In the genomic region with DNA sequence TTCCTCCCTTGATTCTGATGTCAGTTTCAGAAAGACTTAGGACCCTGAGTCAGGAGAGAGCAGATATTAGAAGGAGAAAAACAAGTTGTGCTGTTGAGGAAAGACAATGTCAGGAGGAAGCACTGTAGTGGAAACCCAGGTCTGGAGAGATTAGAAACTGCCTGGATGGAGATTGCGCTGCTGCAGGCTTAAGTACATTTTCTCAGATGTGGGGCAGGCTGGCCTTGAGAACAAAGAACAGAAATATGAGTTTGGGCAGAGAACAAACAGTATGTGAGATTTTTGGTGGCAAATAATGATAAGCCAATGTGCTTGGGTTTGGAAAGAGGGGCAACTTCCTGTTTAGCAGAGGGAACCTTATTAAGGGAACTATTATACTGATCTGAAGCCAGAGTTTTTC, we compare ENCODE assay signal across 35 cellular contexts.
"Had no signal": no experiment of that assay in that cellular context is flagged by ENCODE, and none has a peak within 500 bp of the region (broad histone marks: within the 10 kb centered on the region; RNA-seq: fewer than 3 reads in every experiment).

No MANE protein-coding gene starts in this region.

- H3K36me3 Mint-ChIP-seq: activated CD4-positive, alpha-beta memory T cell treated with anti-CD3 and anti-CD28 coated beads for 36 hours; activated naive CD4-positive, alpha-beta T cell treated with anti-CD3 and anti-CD28 coated beads, Interleukin-2, amount 50 U/mL, for 72 hours; activated naive CD8-positive, alpha-beta T cell treated with anti-CD3 and anti-CD28 coated beads for 36 hours; brain had no signal

- H3K27me3 ChIP-seq: adrenal gland had no signal

- H3K36me3 ChIP-seq: adrenal gland, cardiac muscle cell had no signal

- H3K4me3 ChIP-seq: adrenal gland, cardiac muscle cell had no signal

- H3K9me3 ChIP-seq: adrenal gland had no signal

- H3K27ac ChIP-seq: adrenal gland, cardiac muscle cell, VCaP had no signal

- H3K9me3 Mint-ChIP-seq: activated B cell treated with CpG ODN at 0.5 μM for 24 hours; activated CD4-positive, alpha-beta memory T cell treated with anti-CD3 and anti-CD28 coated beads for 36 hours; activated CD4-positive, alpha-beta T cell treated with anti-CD3 and anti-CD28 coated beads, Interleukin-2, amount 10 ng/mL, durations not matched to agents 24 days and 14 days; activated CD8-positive, alpha-beta T cell treated with anti-CD3 and anti-CD28 coated beads for 36 hours; activated naive CD4-positive, alpha-beta T cell treated with anti-CD3 and anti-CD28 coated beads for 36 hours; activated naive CD4-positive, alpha-beta T cell treated with anti-CD3 and anti-CD28 coated beads, Interleukin-2, amount 50 U/mL, for 72 hours; activated naive CD8-positive, alpha-beta T cell treated with anti-CD3 and anti-CD28 coated beads for 36 hours; activated T-cell treated with anti-CD3 and anti-CD28 coated beads, Interleukin-2, amount 50 U/mL, for 4 hours; activated T-cell treated with anti-CD3 and anti-CD28 coated beads, Interleukin-2, amount 50 U/mL, for 72 hours; activated T-helper 1 cell treated with anti-CD3 and anti-CD28 coated beads, Interleukin-12 subunit alpha, Interleukin-12 subunit beta, Interleukin-2, Interleukin-4 antibody, amounts not matched to agents 30 ng/mL and 10 ng/mL and 1 ng/mL, durations not matched to agents 14 hours and 24 hours and 36 hours; activated T-helper 17 cell treated with anti-CD3 and anti-CD28 coated beads, Interleukin-2, amount 50 U/mL, for 72 hours; central memory CD8-positive, alpha-beta T cell; T-helper 1 cell treated with Interleukin-12 subunit alpha and Interleukin-12 subunit beta and Interleukin-4 antibody, amounts not matched to agents 30 μg/mL and 1 μg/mL, for 36 hours; T-helper 2 cell treated with Interferon-gamma antibody and Interleukin-4, amounts not matched to agents 5 μg/mL and 100 μg/mL, for 36 hours had no signal

- DNase-seq: activated B cell treated with CpG ODN at 0.5 μM for 24 hours; activated CD4-positive, alpha-beta memory T cell treated with anti-CD3 and anti-CD28 coated beads for 36 hours; activated CD4-positive, alpha-beta T cell treated with anti-CD3 and anti-CD28 coated beads for 4 hours; activated CD4-positive, alpha-beta T cell treated with anti-CD3 and anti-CD28 coated beads, Interleukin-2, amount 10 ng/mL, durations not matched to agents 24 days and 14 days; activated CD4-positive, alpha-beta T cell treated with anti-CD3 and anti-CD28 coated beads, Interleukin-2, amount 50 U/mL, for 1 hour; activated CD4-positive, alpha-beta T cell treated with anti-CD3 and anti-CD28 coated beads, Interleukin-2, amount 50 U/mL, for 4 hours; activated CD4-positive, CD25-positive, alpha-beta regulatory T cell treated with anti-CD3 and anti-CD28 coated beads, Interleukin-2, amount 50 U/mL, for 72 hours; activated CD8-positive, alpha-beta memory T cell treated with anti-CD3 and anti-CD28 coated beads, Interleukin-2, amount 50 U/mL, for 4 hours; activated CD8-positive, alpha-beta T cell treated with anti-CD3 and anti-CD28 coated beads for 36 hours; activated effector memory CD4-positive, alpha-beta T cell treated with anti-CD3 and anti-CD28 coated beads, Interleukin-2, amount 50 U/mL, for 16 hours; activated gamma-delta T cell treated with Interleukin-2 at 50 U/mL for 16 hours; activated naive CD4-positive, alpha-beta T cell; activated naive CD4-positive, alpha-beta T cell treated with anti-CD3 and anti-CD28 coated beads for 36 hours; activated naive CD4-positive, alpha-beta T cell treated with anti-CD3 and anti-CD28 coated beads, Interleukin-2, amount 50 U/mL, for 16 hours; activated naive CD8-positive, alpha-beta T cell treated with anti-CD3 and anti-CD28 coated beads for 36 hours; activated T-cell treated with anti-CD3 and anti-CD28 coated beads for 4 hours; activated T-cell treated with anti-CD3 and anti-CD28 coated beads, Interleukin-2, amount 50 U/mL, for 1 hour; activated T-cell treated with anti-CD3 and anti-CD28 coated beads, Interleukin-2, amount 50 U/mL, for 4 hours; activated T-cell treated with anti-CD3 and anti-CD28 coated beads, Interleukin-2, amount 50 U/mL, for 72 hours; adrenal gland; amniotic stem cell; aorta; caudate nucleus; T-helper 1 cell; T-helper 2 cell; T-helper 9 cell had no signal

- H3K4me1 Mint-ChIP-seq: activated B cell treated with CpG ODN at 0.5 μM for 24 hours; activated CD4-positive, alpha-beta T cell treated with anti-CD3 and anti-CD28 coated beads, Interleukin-2, amount 10 ng/mL, durations not matched to agents 24 days and 14 days; activated naive CD8-positive, alpha-beta T cell treated with anti-CD3 and anti-CD28 coated beads for 36 hours; activated T-helper 17 cell treated with anti-CD3 and anti-CD28 coated beads, Interleukin-2, amount 50 U/mL, for 72 hours; central memory CD8-positive, alpha-beta T cell had no signal

- H3K27ac Mint-ChIP-seq: activated B cell treated with CpG ODN at 0.5 μM for 24 hours; activated CD4-positive, alpha-beta memory T cell treated with anti-CD3 and anti-CD28 coated beads for 36 hours; activated CD4-positive, alpha-beta T cell treated with anti-CD3 and anti-CD28 coated beads, Interleukin-2, amount 10 ng/mL, durations not matched to agents 24 days and 14 days; activated CD8-positive, alpha-beta T cell treated with anti-CD3 and anti-CD28 coated beads for 36 hours; activated naive CD4-positive, alpha-beta T cell treated with anti-CD3 and anti-CD28 coated beads for 36 hours; activated naive CD4-positive, alpha-beta T cell treated with anti-CD3 and anti-CD28 coated beads, Interleukin-2, amount 50 U/mL, for 72 hours; activated naive CD8-positive, alpha-beta T cell treated with anti-CD3 and anti-CD28 coated beads for 36 hours; activated T-cell treated with anti-CD3 and anti-CD28 coated beads, Interleukin-2, amount 50 U/mL, for 72 hours; activated T-helper 1 cell treated with anti-CD3 and anti-CD28 coated beads, Interleukin-12 subunit alpha, Interleukin-12 subunit beta, Interleukin-2, Interleukin-4 antibody, amounts not matched to agents 30 ng/mL and 10 ng/mL and 1 ng/mL, durations not matched to agents 14 hours and 24 hours and 36 hours; activated T-helper 17 cell treated with anti-CD3 and anti-CD28 coated beads, Interleukin-2, amount 50 U/mL, for 72 hours; T-helper 1 cell treated with Interleukin-12 subunit alpha and Interleukin-12 subunit beta and Interleukin-4 antibody, amounts not matched to agents 30 μg/mL and 1 μg/mL, for 36 hours; T-helper 2 cell treated with Interferon-gamma antibody and Interleukin-4, amounts not matched to agents 5 μg/mL and 100 μg/mL, for 36 hours had no signal

- H3K4me1 ChIP-seq: adrenal gland had no signal

- H3K4me3 Mint-ChIP-seq: activated B cell treated with CpG ODN at 0.5 μM for 24 hours; activated CD4-positive, alpha-beta memory T cell treated with anti-CD3 and anti-CD28 coated beads for 36 hours; activated CD4-positive, alpha-beta T cell treated with anti-CD3 and anti-CD28 coated beads, Interleukin-2, amount 10 ng/mL, durations not matched to agents 24 days and 14 days; activated CD8-positive, alpha-beta T cell treated with anti-CD3 and anti-CD28 coated beads for 36 hours; activated naive CD4-positive, alpha-beta T cell treated with anti-CD3 and anti-CD28 coated beads for 36 hours; activated naive CD8-positive, alpha-beta T cell treated with anti-CD3 and anti-CD28 coated beads for 36 hours; activated T-cell treated with anti-CD3 and anti-CD28 coated beads, Interleukin-2, amount 50 U/mL, for 4 hours; activated T-cell treated with anti-CD3 and anti-CD28 coated beads, Interleukin-2, amount 50 U/mL, for 72 hours; activated T-helper 1 cell treated with anti-CD3 and anti-CD28 coated beads, Interleukin-12 subunit alpha, Interleukin-12 subunit beta, Interleukin-2, Interleukin-4 antibody, amounts not matched to agents 30 ng/mL and 10 ng/mL and 1 ng/mL, durations not matched to agents 14 hours and 24 hours and 36 hours; activated T-helper 17 cell treated with anti-CD3 and anti-CD28 coated beads, Interleukin-2, amount 50 U/mL, for 72 hours; brain; central memory CD8-positive, alpha-beta T cell; T-helper 1 cell treated with Interleukin-12 subunit alpha and Interleukin-12 subunit beta and Interleukin-4 antibody, amounts not matched to agents 30 μg/mL and 1 μg/mL, for 36 hours; T-helper 2 cell treated with Interferon-gamma antibody and Interleukin-4, amounts not matched to agents 5 μg/mL and 100 μg/mL, for 36 hours had no signal
